ENCODE assay signal across 10 cellular contexts in the genomic region with DNA sequence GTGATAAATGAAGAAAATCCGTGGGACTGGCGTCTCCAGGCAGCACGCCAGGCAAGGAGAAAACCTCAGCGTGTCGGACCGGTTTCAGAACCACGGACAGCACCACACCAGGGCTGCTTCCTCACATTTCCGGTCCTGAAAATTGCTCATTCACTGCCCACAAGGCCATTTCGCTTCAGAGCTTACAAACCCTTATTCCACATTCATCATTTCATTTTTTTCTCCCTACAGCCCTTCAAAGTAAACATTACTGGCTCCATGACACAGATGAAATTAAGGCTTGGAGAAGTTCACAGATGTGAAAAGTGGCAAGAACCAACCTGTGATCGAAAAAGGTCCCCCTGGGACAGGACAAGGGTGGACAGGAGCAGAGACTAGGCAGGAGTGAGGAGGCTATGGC. TPM values are rescaled to one million over a fixed set of nuclear protein-coding genes. Genes with fewer than 3 reads are reported as not detected.
DNase-seq lines count a peak whose midpoint lies in the region; ATAC-seq and TF ChIP-seq lines count a peak whose summit lies in the region.
"Had no signal": no experiment of that assay in that cellular context is flagged by ENCODE, and none has a peak within 500 bp of the region (broad histone marks: within the 10 kb centered on the region; RNA-seq: fewer than 3 reads in every experiment).

No MANE protein-coding gene starts in this region.

- peaks cover 20% of the 10 kb centered on the region for H3K4me1 Mint-ChIP-seq in activated T-helper 1 cell treated with anti-CD3 and anti-CD28 coated beads, Interleukin-12 subunit alpha, Interleukin-12 subunit beta, Interleukin-2, Interleukin-4 antibody, amounts not matched to agents 30 ng/mL and 10 ng/mL and 1 ng/mL, durations not matched to agents 14 hours and 24 hours and 36 hours (ENCODE audit: low read depth)
- H3K4me1 Mint-ChIP-seq in glutamatergic neuron (ENCODE audit: low read depth, unreplicated experiment), result peaks cover 20% of the 10 kb centered on the region

- no peak for TF ChIP-seq POLR2A in NB4 (IDR thresholded peaks at IDR 0.05; ENCODE audit: extremely low read depth, insufficient read length)

- intact Hi-C loops in activated T-helper 1 cell treated with anti-CD3 and anti-CD28 coated beads, Interleukin-12 subunit alpha, Interleukin-12 subunit beta, Interleukin-2, Interleukin-4 antibody, amounts not matched to agents 30 ng/mL and 10 ng/mL and 1 ng/mL, durations not matched to agents 14 hours and 24 hours and 36 hours (cut with micrococcal nuclease), result loop anchor here (1.0 to 2.0 kb wide), 2 partner anchors 8 to 75 kb away; a partner anchor contains a TSS
- intact Hi-C loops in sciatic nerve (cut with DNase I), result no loop called here

- no peak for ATAC-seq in sciatic nerve
- ATAC-seq in HG03196 (IDR thresholded peaks at IDR 0.05; ENCODE audit: unreplicated experiment), result no peak
- ATAC-seq in HG03135 (IDR thresholded peaks at IDR 0.05; ENCODE audit: unreplicated experiment), result no peak
- no peak for ATAC-seq in HG03139 (IDR thresholded peaks at IDR 0.05; ENCODE audit: unreplicated experiment)
- ATAC-seq: foreskin keratinocyte had no signal

- TF ChIP-seq CTCF in NB4 (IDR thresholded peaks at IDR 0.05; ENCODE audit: low read depth, low read length), result no peak
- no peak for TF ChIP-seq CTCF in glutamatergic neuron (IDR thresholded peaks at IDR 0.05; ENCODE audit: partially characterized antibody, unreplicated experiment)

- H3K4me3 Mint-ChIP-seq in activated T-helper 1 cell treated with anti-CD3 and anti-CD28 coated beads, Interleukin-12 subunit alpha, Interleukin-12 subunit beta, Interleukin-2, Interleukin-4 antibody, amounts not matched to agents 30 ng/mL and 10 ng/mL and 1 ng/mL, durations not matched to agents 14 hours and 24 hours and 36 hours, result no peak overlapping the region
- peak overlapping the region; percentile 31 for H3K4me3 Mint-ChIP-seq in glutamatergic neuron (ENCODE audit: unreplicated experiment)

- peaks cover 49% of the 10 kb centered on the region for H3K27me3 Mint-ChIP-seq in activated T-helper 1 cell treated with anti-CD3 and anti-CD28 coated beads, Interleukin-12 subunit alpha, Interleukin-12 subunit beta, Interleukin-2, Interleukin-4 antibody, amounts not matched to agents 30 ng/mL and 10 ng/mL and 1 ng/mL, durations not matched to agents 14 hours and 24 hours and 36 hours (ENCODE audit: insufficient read depth)
- H3K27me3 Mint-ChIP-seq in glutamatergic neuron (ENCODE audit: unreplicated experiment), result peaks cover 10% of the 10 kb centered on the region

- no peak overlapping the region for H3K4me3 ChIP-seq in NB4 (ENCODE audit: low read depth, low read length)

- no peaks in the 10 kb centered on the region for H3K36me3 Mint-ChIP-seq in activated T-helper 1 cell treated with anti-CD3 and anti-CD28 coated beads, Interleukin-12 subunit alpha, Interleukin-12 subunit beta, Interleukin-2, Interleukin-4 antibody, amounts not matched to agents 30 ng/mL and 10 ng/mL and 1 ng/mL, durations not matched to agents 14 hours and 24 hours and 36 hours (ENCODE audit: low read depth)
- no peaks in the 10 kb centered on the region for H3K36me3 Mint-ChIP-seq in glutamatergic neuron (ENCODE audit: unreplicated experiment)

- DNase-seq in EH (ENCODE audit: low read depth) (peak; percentile 85), NB4 (ENCODE audit: low read depth) (peak; percentile 81), glutamatergic neuron (no peak), sciatic nerve (ENCODE audit: low spot score) (peak; percentile 87)
- peak; percentile 53 for DNase-seq in activated T-helper 1 cell treated with anti-CD3 and anti-CD28 coated beads, Interleukin-12 subunit alpha, Interleukin-12 subunit beta, Interleukin-2, Interleukin-4 antibody, amounts not matched to agents 30 ng/mL and 10 ng/mL and 1 ng/mL, durations not matched to agents 14 hours and 24 hours and 36 hours (ENCODE audit: low spot score)

- no peak overlapping the region for H3K27ac Mint-ChIP-seq in activated T-helper 1 cell treated with anti-CD3 and anti-CD28 coated beads, Interleukin-12 subunit alpha, Interleukin-12 subunit beta, Interleukin-2, Interleukin-4 antibody, amounts not matched to agents 30 ng/mL and 10 ng/mL and 1 ng/mL, durations not matched to agents 14 hours and 24 hours and 36 hours
- H3K27ac Mint-ChIP-seq in glutamatergic neuron (ENCODE audit: unreplicated experiment), result no peak overlapping the region

- H3K9me3 Mint-ChIP-seq in activated T-helper 1 cell treated with anti-CD3 and anti-CD28 coated beads, Interleukin-12 subunit alpha, Interleukin-12 subunit beta, Interleukin-2, Interleukin-4 antibody, amounts not matched to agents 30 ng/mL and 10 ng/mL and 1 ng/mL, durations not matched to agents 14 hours and 24 hours and 36 hours, result no peaks in the 10 kb centered on the region
- peaks cover 12% of the 10 kb centered on the region for H3K9me3 Mint-ChIP-seq in glutamatergic neuron (ENCODE audit: unreplicated experiment)

RNA-seq across cellular contexts. Expression of a gene that starts 1.5 kb away (rescaled TPM):
- total RNA-seq in activated T-helper 1 cell treated with anti-CD3 and anti-CD28 coated beads, Interleukin-12 subunit alpha, Interleukin-12 subunit beta, Interleukin-2, Interleukin-4 antibody, amounts not matched to agents 30 ng/mL and 10 ng/mL and 1 ng/mL, durations not matched to agents 14 hours and 24 hours and 36 hours, result 3.1 and 3.2 TPM in 2 replicates
- total RNA-seq in glutamatergic neuron (ENCODE audit: unreplicated experiment), result 72.3 TPM
- total RNA-seq in sciatic nerve, result 0.53 TPM

RNA-seq across cellular contexts. Expression of a gene that starts 18.9 kb away (rescaled TPM):
- total RNA-seq in activated T-helper 1 cell treated with anti-CD3 and anti-CD28 coated beads, Interleukin-12 subunit alpha, Interleukin-12 subunit beta, Interleukin-2, Interleukin-4 antibody, amounts not matched to agents 30 ng/mL and 10 ng/mL and 1 ng/mL, durations not matched to agents 14 hours and 24 hours and 36 hours, result not detected in 2 replicates
- total RNA-seq in glutamatergic neuron (ENCODE audit: unreplicated experiment) (3.7 TPM), sciatic nerve (not detected)
- total RNA-seq: urinary bladder had no signal

RNA-seq across cellular contexts. Expression of a gene that starts 19.0 kb away (rescaled TPM):
- not detected in 2 replicates for total RNA-seq in activated T-helper 1 cell treated with anti-CD3 and anti-CD28 coated beads, Interleukin-12 subunit alpha, Interleukin-12 subunit beta, Interleukin-2, Interleukin-4 antibody, amounts not matched to agents 30 ng/mL and 10 ng/mL and 1 ng/mL, durations not matched to agents 14 hours and 24 hours and 36 hours
- total RNA-seq in glutamatergic neuron (ENCODE audit: unreplicated experiment) (not detected), sciatic nerve (not detected)
- total RNA-seq: foreskin keratinocyte, urinary bladder had no signal

RNA-seq across cellular contexts. Expression of a gene that starts 35.8 kb away (rescaled TPM):
- 34.1 and 35.3 TPM in 2 replicates for total RNA-seq in activated T-helper 1 cell treated with anti-CD3 and anti-CD28 coated beads, Interleukin-12 subunit alpha, Interleukin-12 subunit beta, Interleukin-2, Interleukin-4 antibody, amounts not matched to agents 30 ng/mL and 10 ng/mL and 1 ng/mL, durations not matched to agents 14 hours and 24 hours and 36 hours
- total RNA-seq in glutamatergic neuron (ENCODE audit: unreplicated experiment), result 97.2 TPM
- 20.1 TPM for total RNA-seq in sciatic nerve

Comparison
In these comparisons a context has a peak if more than half of its experiments do, and no peak if none do; other contexts are left out.
1. RNA of a gene that starts 1.5 kb away (total RNA-seq): 72.3 TPM in glutamatergic neuron (single experiment); 3.1 to 3.2 TPM in activated T-helper 1 cell treated with anti-CD3 and anti-CD28 coated beads, Interleukin-12 subunit alpha, Interleukin-12 subunit beta, Interleukin-2, Interleukin-4 antibody, amounts not matched to agents 30 ng/mL and 10 ng/mL and 1 ng/mL, durations not matched to agents 14 hours and 24 hours and 36 hours and 0.53 TPM in sciatic nerve (single experiment); every median in the first group is over 10 times any median in the second.